27 cellular contexts compared by ENCODE assay signal in genomic region chr3:189512824-189513223, GRCh38.
DNase-seq lines count a peak whose midpoint lies in the region; ATAC-seq and TF ChIP-seq lines count a peak whose summit lies in the region.
"Had no signal": no experiment of that assay in that cellular context is flagged by ENCODE, and none has a peak within 500 bp of the region (broad histone marks: within the 10 kb centered on the region; RNA-seq: fewer than 3 reads in every experiment).

No MANE protein-coding gene starts in this region.

- H3K27ac ChIP-seq in SU-DHL-6 (ENCODE audit: low read depth, low read length) (peak overlapping the region; percentile 61), hepatocyte (peak overlapping the region; percentile 79), vagina (peak overlapping the region; percentile 9), tibial artery (no peak overlapping the region), ovary (no peak overlapping the region)
- H3K27ac ChIP-seq: neural progenitor cell, SJSA1, stomach had no signal

- H3K9me2 ChIP-seq in SU-DHL-6 (replicated peaks; ENCODE audit: insufficient read depth, low read length) = no peaks in the 10 kb centered on the region
- no peaks in the 10 kb centered on the region for H3K9me2 ChIP-seq in hepatocyte (replicated peaks; ENCODE audit: insufficient read depth)

- H3K4me2 ChIP-seq in SU-DHL-6 (ENCODE audit: low read depth, low read length, poor library complexity, severe bottlenecking) (peak overlapping the region; percentile 35), hepatocyte (no peak overlapping the region)
- H3K4me2 ChIP-seq: neural progenitor cell had no signal

- no peaks in the 10 kb centered on the region for H3K79me2 ChIP-seq in SU-DHL-6 (ENCODE audit: insufficient read depth, low read length)
- H3K79me2 ChIP-seq in hepatocyte = no peaks in the 10 kb centered on the region

- H3K4me1 ChIP-seq in hepatocyte (ENCODE audit: insufficient read depth) (no peaks in the 10 kb centered on the region), vagina (peaks cover 17% of the 10 kb centered on the region), tibial artery (peaks cover 0 to 16% (median 12%) of the 10 kb centered on the region in 4 donors), ovary (ENCODE audit: insufficient read depth) (no peaks in the 10 kb centered on the region)
- H3K4me1 ChIP-seq: neural progenitor cell, SJSA1, stomach had no signal

- H3K27me3 ChIP-seq in SU-DHL-6 (ENCODE audit: low read length) = no peaks in the 10 kb centered on the region
- no peaks in the 10 kb centered on the region for H3K27me3 ChIP-seq in hepatocyte
- H3K27me3 ChIP-seq in vagina = no peaks in the 10 kb centered on the region
- no peaks in the 10 kb centered on the region for H3K27me3 ChIP-seq in tibial artery
- H3K27me3 ChIP-seq in ovary = no peaks in the 10 kb centered on the region
- H3K27me3 ChIP-seq: neural progenitor cell, SJSA1, stomach had no signal

- no peaks in the 10 kb centered on the region for H3K9me3 ChIP-seq in SU-DHL-6 (ENCODE audit: insufficient read depth, low read length)
- H3K9me3 ChIP-seq in hepatocyte (ENCODE audit: low read depth) = no peaks in the 10 kb centered on the region
- H3K9me3 ChIP-seq in vagina = no peaks in the 10 kb centered on the region
- H3K9me3 ChIP-seq in tibial artery = no peaks in the 10 kb centered on the region
- no peaks in the 10 kb centered on the region for H3K9me3 ChIP-seq in ovary
- H3K9me3 ChIP-seq: SJSA1 had no signal

- DNase-seq in activated naive CD4-positive, alpha-beta T cell (lab: John Stamatoyannopoulos, UW) = no peak
- DNase-seq in hepatocyte (ENCODE audit: low spot score) (peak; percentile 18), vagina (ENCODE audit: extremely low spot score in 2 of 2) (no peak), tibial artery (no peak), ovary (no peak)
- DNase-seq: 8988T; activated CD4-positive, alpha-beta T cell treated with anti-CD3 and anti-CD28 coated beads for 1 hour; activated naive CD4-positive, alpha-beta T cell treated with anti-CD3 and anti-CD28 coated beads for 36 hours; activated T-cell treated with anti-CD3 and anti-CD28 coated beads, Interleukin-2, amount 50 U/mL, for 48 hours; amniotic stem cell; CD8-positive, alpha-beta T cell; DMS53; endodermal cell; NCI-H1092; NCI-H187 treated with DMSO at 0.1 percent for 48 hours; NCI-H226; NCI-H82; stimulated activated CD8-positive, alpha-beta memory T cell treated with anti-CD3 and anti-CD28 coated beads, Interleukin-4, amount 100 ng/mL, for 48 hours; stomach; trophoblast cell had no signal

- H3K27ac Mint-ChIP-seq in activated naive CD4-positive, alpha-beta T cell treated with anti-CD3 and anti-CD28 coated beads, Interleukin-2, amount 50 U/mL, for 24 hours = peak overlapping the region; percentile 30
- H3K27ac Mint-ChIP-seq: activated naive CD4-positive, alpha-beta T cell treated with anti-CD3 and anti-CD28 coated beads for 36 hours; CD8-positive, alpha-beta T cell; endodermal cell; neural progenitor cell had no signal

- H2AFZ ChIP-seq in SU-DHL-6 (ENCODE audit: low read depth, low read length, severe bottlenecking) = no peak overlapping the region
- no peak overlapping the region for H2AFZ ChIP-seq in hepatocyte
- H2AFZ ChIP-seq: neural progenitor cell had no signal

- H3F3A ChIP-seq in SU-DHL-6 (ENCODE audit: insufficient read depth) = no peaks in the 10 kb centered on the region

- no peaks in the 10 kb centered on the region for H3K36me3 ChIP-seq in SU-DHL-6 (ENCODE audit: low read length)
- H3K36me3 ChIP-seq in hepatocyte (replicated peaks; ENCODE audit: insufficient read depth, low read depth) = no peaks in the 10 kb centered on the region
- H3K36me3 ChIP-seq in vagina = no peaks in the 10 kb centered on the region
- H3K36me3 ChIP-seq in tibial artery = no peaks in the 10 kb centered on the region
- H3K36me3 ChIP-seq in ovary = no peaks in the 10 kb centered on the region
- H3K36me3 ChIP-seq: neural progenitor cell, SJSA1, stomach had no signal

- H3K4me3 ChIP-seq in SU-DHL-6 (ENCODE audit: insufficient read depth, low read length, poor library complexity, severe bottlenecking) = no peak overlapping the region
- H3K4me3 ChIP-seq in hepatocyte = no peak overlapping the region
- H3K4me3 ChIP-seq in vagina = no peak overlapping the region
- no peak overlapping the region for H3K4me3 ChIP-seq in tibial artery
- H3K4me3 ChIP-seq in ovary = no peak overlapping the region
- H3K4me3 ChIP-seq: lung, neural progenitor cell, SJSA1, stomach had no signal

- no peaks in the 10 kb centered on the region for H3K9me3 Mint-ChIP-seq in activated naive CD4-positive, alpha-beta T cell treated with anti-CD3 and anti-CD28 coated beads, Interleukin-2, amount 50 U/mL, for 24 hours
- H3K9me3 Mint-ChIP-seq: endodermal cell, neural progenitor cell had no signal

- H3K9ac ChIP-seq in SU-DHL-6 (ENCODE audit: low read length) = peak overlapping the region; percentile 16; the same call in 1 of the 2 replicates
- H3K9ac ChIP-seq: neural progenitor cell had no signal

- no peak overlapping the region for H3K4me3 Mint-ChIP-seq in activated naive CD4-positive, alpha-beta T cell treated with anti-CD3 and anti-CD28 coated beads, Interleukin-2, amount 50 U/mL, for 24 hours
- H3K4me3 Mint-ChIP-seq: activated naive CD4-positive, alpha-beta T cell treated with anti-CD3 and anti-CD28 coated beads for 36 hours; CD8-positive, alpha-beta T cell; endodermal cell; neural progenitor cell had no signal

- no peak for TF ChIP-seq EP300 in ovary (IDR thresholded peaks at IDR 0.05)

- H4K20me1 ChIP-seq in SU-DHL-6 (ENCODE audit: low read depth, low read length) (no peaks in the 10 kb centered on the region), hepatocyte (ENCODE audit: insufficient read depth, poor library complexity, severe bottlenecking) (no peaks in the 10 kb centered on the region)

- H3K4me1 Mint-ChIP-seq in activated naive CD4-positive, alpha-beta T cell treated with anti-CD3 and anti-CD28 coated beads, Interleukin-2, amount 50 U/mL, for 24 hours = peaks cover 11% of the 10 kb centered on the region
- H3K4me1 Mint-ChIP-seq: neural progenitor cell had no signal

- H3K27me3 Mint-ChIP-seq in activated naive CD4-positive, alpha-beta T cell treated with anti-CD3 and anti-CD28 coated beads, Interleukin-2, amount 50 U/mL, for 24 hours = no peaks in the 10 kb centered on the region

- no peaks in the 10 kb centered on the region for H3K36me3 Mint-ChIP-seq in activated naive CD4-positive, alpha-beta T cell treated with anti-CD3 and anti-CD28 coated beads, Interleukin-2, amount 50 U/mL, for 24 hours
- H3K36me3 Mint-ChIP-seq: CD8-positive, alpha-beta T cell; neural progenitor cell had no signal

- TF ChIP-seq POLR2A in vagina (IDR thresholded peaks at IDR 0.05) (no peak), ovary (IDR thresholded peaks at IDR 0.05) (no peak)

- ATAC-seq in GM19324 (IDR thresholded peaks at IDR 0.05; ENCODE audit: low FRiP score, unreplicated experiment) = no peak
- ATAC-seq: CD8-positive, alpha-beta T cell; HepG2 had no signal

- TF ChIP-seq CTCF in SU-DHL-6 (IDR thresholded peaks at IDR 0.05; ENCODE audit: insufficient read depth, low read length, poor library complexity, severe bottlenecking) (no peak), hepatocyte (IDR thresholded peaks at IDR 0.05; ENCODE audit: poor library complexity) (no peak), vagina (IDR thresholded peaks at IDR 0.05) (no peak), tibial artery (IDR thresholded peaks at IDR 0.05) (no peak), ovary (IDR thresholded peaks at IDR 0.05) (no peak)

- intact Hi-C loops in vagina (cut with DNase I) (no loop called here), tibial artery (cut with DNase I; ENCODE audit: low total_unique reads) (no loop called here), ovary (cut with DNase I) (no loop called here)

Comparison
In these comparisons a context has a peak if more than half of its experiments do, and no peak if none do; other contexts are left out.
1. H3K27ac ChIP-seq: peak in SU-DHL-6 (single experiment), hepatocyte (single experiment) and vagina (single experiment); none in tibial artery (0 of 2) and ovary (0 of 2).